ENCODE assay signal across 1 cellular context in the genomic region with DNA sequence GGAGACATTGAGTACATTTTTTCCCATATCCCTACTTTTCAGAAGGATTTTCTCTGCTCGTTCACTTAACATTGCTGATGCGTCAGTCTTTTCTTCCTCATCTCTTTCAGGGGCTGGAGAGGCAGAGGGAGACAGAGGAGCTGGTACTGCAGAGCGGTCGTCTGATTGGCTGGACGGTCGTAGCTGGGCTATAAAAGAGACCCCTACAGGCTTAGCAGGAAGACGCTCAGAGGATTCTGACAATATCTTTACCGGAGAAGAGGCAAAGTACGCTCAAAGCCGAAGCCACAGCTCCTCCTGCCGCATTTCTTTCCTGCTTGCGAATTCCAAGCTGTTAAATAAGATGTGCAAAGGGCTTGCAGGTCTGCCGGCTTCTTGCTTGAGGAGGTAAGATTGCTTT.
TF ChIP-seq lines count a peak whose summit lies in the region.

A gene (plus strand): TSS at position 220 of the 400 bp plus-strand sequence. CDS start 124 bp downstream, at position 344.

TF ChIP-seq in GM23338, 12 proteins besides CTCF, POLR2A, EP300 and RAD21 (continued from another document):
- TF ChIP-seq, protein P1, sequence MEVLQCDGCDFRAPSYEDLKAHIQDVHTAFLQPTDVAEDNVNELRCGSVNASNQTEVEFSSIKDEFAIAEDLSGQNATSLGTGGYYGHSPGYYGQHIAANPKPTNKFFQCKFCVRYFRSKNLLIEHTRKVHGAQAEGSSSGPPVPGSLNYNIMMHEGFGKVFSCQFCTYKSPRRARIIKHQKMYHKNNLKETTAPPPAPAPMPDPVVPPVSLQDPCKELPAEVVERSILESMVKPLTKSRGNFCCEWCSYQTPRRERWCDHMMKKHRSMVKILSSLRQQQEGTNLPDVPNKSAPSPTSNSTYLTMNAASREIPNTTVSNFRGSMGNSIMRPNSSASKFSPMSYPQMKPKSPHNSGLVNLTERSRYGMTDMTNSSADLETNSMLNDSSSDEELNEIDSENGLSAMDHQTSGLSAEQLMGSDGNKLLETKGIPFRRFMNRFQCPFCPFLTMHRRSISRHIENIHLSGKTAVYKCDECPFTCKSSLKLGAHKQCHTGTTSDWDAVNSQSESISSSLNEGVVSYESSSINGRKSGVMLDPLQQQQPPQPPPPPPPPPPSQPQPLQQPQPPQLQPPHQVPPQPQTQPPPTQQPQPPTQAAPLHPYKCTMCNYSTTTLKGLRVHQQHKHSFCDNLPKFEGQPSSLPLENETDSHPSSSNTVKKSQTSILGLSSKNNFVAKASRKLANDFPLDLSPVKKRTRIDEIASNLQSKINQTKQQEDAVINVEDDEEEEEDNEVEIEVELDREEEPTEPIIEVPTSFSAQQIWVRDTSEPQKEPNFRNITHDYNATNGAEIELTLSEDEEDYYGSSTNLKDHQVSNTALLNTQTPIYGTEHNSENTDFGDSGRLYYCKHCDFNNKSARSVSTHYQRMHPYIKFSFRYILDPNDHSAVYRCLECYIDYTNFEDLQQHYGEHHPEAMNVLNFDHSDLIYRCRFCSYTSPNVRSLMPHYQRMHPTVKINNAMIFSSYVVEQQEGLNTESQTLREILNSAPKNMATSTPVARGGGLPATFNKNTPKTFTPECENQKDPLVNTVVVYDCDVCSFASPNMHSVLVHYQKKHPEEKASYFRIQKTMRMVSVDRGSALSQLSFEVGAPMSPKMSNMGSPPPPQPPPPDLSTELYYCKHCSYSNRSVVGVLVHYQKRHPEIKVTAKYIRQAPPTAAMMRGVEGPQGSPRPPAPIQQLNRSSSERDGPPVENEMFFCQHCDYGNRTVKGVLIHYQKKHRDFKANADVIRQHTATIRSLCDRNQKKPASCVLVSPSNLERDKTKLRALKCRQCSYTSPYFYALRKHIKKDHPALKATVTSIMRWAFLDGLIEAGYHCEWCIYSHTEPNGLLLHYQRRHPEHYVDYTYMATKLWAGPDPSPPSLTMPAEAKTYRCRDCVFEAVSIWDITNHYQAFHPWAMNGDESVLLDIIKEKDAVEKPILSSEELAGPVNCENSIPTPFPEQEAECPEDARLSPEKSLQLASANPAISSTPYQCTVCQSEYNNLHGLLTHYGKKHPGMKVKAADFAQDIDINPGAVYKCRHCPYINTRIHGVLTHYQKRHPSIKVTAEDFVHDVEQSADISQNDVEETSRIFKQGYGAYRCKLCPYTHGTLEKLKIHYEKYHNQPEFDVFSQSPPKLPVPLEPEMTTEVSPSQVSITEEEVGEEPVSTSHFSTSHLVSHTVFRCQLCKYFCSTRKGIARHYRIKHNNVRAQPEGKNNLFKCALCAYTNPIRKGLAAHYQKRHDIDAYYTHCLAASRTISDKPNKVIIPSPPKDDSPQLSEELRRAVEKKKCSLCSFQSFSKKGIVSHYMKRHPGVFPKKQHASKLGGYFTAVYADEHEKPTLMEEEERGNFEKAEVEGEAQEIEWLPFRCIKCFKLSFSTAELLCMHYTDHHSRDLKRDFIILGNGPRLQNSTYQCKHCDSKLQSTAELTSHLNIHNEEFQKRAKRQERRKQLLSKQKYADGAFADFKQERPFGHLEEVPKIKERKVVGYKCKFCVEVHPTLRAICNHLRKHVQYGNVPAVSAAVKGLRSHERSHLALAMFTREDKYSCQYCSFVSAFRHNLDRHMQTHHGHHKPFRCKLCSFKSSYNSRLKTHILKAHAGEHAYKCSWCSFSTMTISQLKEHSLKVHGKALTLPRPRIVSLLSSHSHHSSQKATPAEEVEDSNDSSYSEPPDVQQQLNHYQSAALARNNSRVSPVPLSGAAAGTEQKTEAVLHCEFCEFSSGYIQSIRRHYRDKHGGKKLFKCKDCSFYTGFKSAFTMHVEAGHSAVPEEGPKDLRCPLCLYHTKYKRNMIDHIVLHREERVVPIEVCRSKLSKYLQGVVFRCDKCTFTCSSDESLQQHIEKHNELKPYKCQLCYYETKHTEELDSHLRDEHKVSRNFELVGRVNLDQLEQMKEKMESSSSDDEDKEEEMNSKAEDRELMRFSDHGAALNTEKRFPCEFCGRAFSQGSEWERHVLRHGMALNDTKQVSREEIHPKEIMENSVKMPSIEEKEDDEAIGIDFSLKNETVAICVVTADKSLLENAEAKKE (CRISPR knock-in tag; IDR thresholded peaks at IDR 0.05): no peak
- TF ChIP-seq STAT1 (IDR thresholded peaks at IDR 0.05; ENCODE audit: unreplicated experiment): no peak
- TF ChIP-seq EZH2phosphoT487 (IDR thresholded peaks at IDR 0.05; ENCODE audit: unreplicated experiment): no peak
- TF ChIP-seq EZH2 (IDR thresholded peaks at IDR 0.05; ENCODE audit: low read depth, unreplicated experiment): no peak
- no peak for TF ChIP-seq NANOG (IDR thresholded peaks at IDR 0.05; ENCODE audit: borderline replicate concordance)
